Comparison of ENCODE assay signal across 2 cellular contexts in the genomic region with DNA sequence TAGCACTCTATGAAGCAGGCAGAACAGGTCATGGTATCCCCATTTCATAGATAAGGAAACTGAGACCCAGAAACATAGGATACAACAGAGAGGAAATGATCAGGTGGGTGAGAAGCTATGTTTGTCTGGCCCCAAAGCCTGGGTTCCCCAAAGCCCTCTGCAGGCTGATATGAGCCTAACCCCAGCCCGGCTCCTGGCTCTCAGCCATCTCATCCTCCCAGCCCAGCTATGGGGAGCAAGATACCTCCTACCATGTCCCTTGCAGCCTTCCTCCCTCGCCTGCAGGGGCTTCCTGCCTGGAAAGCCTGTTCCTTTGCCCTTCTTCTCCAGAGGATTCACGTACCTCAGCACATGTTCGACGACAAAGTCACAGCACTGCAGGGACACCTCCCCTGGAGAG. TPM values are rescaled to one million over a fixed set of nuclear protein-coding genes. Genes with fewer than 3 reads are reported as not detected.
"Had no signal": no experiment of that assay in that cellular context is flagged by ENCODE, and none has a peak within 500 bp of the region (broad histone marks: within the 10 kb centered on the region; RNA-seq: fewer than 3 reads in every experiment).

No MANE protein-coding gene starts in this region.

RNA-seq across cellular contexts. Expression of a gene that starts 26.3 kb away (rescaled TPM):
- total RNA-seq: hepatocyte had no signal

RNA-seq across cellular contexts. Expression of a gene that starts 43.8 kb away (rescaled TPM):
- polyA plus RNA-seq: naive thymus-derived CD4-positive, alpha-beta T cell had no signal
